ENCODE assay signal across 21 cellular contexts in the genomic region with DNA sequence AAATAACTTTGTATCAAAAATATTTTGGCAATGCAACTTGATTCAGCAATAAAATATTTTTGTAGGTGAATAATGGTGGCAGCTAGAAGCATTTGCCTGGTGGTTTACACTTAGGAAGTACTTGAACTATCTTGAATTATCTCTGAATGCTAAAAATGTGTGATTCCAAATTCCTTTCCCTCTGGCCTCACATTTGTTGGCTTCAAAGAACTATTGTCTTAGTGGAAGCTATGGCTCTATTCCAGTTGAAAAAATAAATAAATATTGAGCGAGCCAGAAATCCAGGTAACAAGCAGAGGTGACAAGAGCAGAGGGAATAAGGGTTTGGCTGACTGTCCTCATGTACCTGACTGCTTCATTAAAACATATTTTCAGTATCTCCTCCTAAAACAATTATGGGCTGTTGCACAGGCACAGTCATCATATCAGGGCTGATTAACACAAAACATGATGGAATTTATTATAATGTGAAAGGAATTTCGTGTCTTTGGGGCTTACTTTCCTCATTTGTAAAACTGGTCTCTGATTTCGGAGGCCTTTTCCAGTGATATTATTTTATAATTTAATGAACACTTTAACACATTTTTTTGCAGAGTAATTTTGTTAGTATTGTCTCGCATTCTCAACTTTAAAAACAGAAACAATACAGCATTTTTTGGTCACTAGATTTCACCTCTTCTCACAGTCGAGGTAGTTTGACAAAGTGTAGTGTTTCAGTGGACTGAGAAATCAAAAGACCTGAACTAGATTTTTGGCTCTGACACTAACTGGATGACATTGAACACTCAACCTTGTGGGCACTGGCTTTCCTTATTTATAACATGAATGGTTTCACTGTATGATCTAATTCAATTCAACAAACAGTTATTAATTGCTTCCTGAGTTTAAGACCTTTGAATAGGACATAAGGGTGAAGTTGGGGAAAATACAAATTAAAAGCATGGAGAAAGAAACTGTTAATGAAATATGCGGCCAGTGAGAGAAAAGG. TPM values are rescaled to one million over a fixed set of nuclear protein-coding genes. Genes with fewer than 3 reads are reported as not detected.
DNase-seq lines count a peak whose midpoint lies in the region; ATAC-seq and TF ChIP-seq lines count a peak whose summit lies in the region.
"Had no signal": no experiment of that assay in that cellular context is flagged by ENCODE, and none has a peak within 500 bp of the region (broad histone marks: within the 10 kb centered on the region; RNA-seq: fewer than 3 reads in every experiment).

No MANE protein-coding gene starts in this region.

- DNase-seq in Right ventricle myocardium inferior (ENCODE audit: missing footprints) = no peak
- no peak for DNase-seq in cardiac septum (ENCODE audit: low spot score)
- DNase-seq in endothelial cell (ENCODE audit: low spot score) = no peak
- peak; percentile 61 to 80 for DNase-seq in lung microvascular endothelial cell (ENCODE audit: low read depth in 2 of 2)
- DNase-seq in superior temporal gyrus (ENCODE audit: extremely low spot score) = no peak
- DNase-seq in NCI-H526 treated with DMSO at 0.1 percent for 48 hours (lab: John Stamatoyannopoulos, UW) = no peak
- DNase-seq in activated T-cell treated with anti-CD3 and anti-CD28 coated beads, Interleukin-2, amount 50 U/mL, for 4 hours = no peak
- DNase-seq in T-helper 1 cell = no peak
- DNase-seq: activated CD4-positive, alpha-beta T cell treated with anti-CD3 and anti-CD28 coated beads, Interleukin-2, amount 10 ng/mL, durations not matched to agents 7 days and 5 days; activated T-cell treated with anti-CD3 and anti-CD28 coated beads for 4 hours; CD4-positive, alpha-beta T cell; endodermal cell; foreskin melanocyte; mucosa of descending colon; NCI-H2081 treated with DMSO at 0.1 percent for 48 hours; NCI-H748 treated with DMSO at 0.1 percent for 48 hours; posterior cingulate gyrus; stomach; T-helper 9 cell had no signal

- H3K27ac Mint-ChIP-seq in endothelial cell (ENCODE audit: unreplicated experiment) = peak overlapping the region; percentile 55
- H3K27ac Mint-ChIP-seq: activated CD4-positive, alpha-beta T cell treated with anti-CD3 and anti-CD28 coated beads, Interleukin-2, amount 10 ng/mL, durations not matched to agents 7 days and 5 days; activated naive CD4-positive, alpha-beta T cell treated with anti-CD3 and anti-CD28 coated beads, Interleukin-2, amount 50 U/mL, for 24 hours; CD4-positive, alpha-beta T cell; endodermal cell had no signal

- H3K36me3 Mint-ChIP-seq in endothelial cell (ENCODE audit: low read depth, unreplicated experiment) = peaks cover 5% of the 10 kb centered on the region
- H3K36me3 Mint-ChIP-seq in activated T-cell treated with anti-CD3 and anti-CD28 coated beads, Interleukin-2, amount 50 U/mL, for 4 hours (ENCODE audit: insufficient read depth) = no peaks in the 10 kb centered on the region
- H3K36me3 Mint-ChIP-seq: activated naive CD4-positive, alpha-beta T cell treated with anti-CD3 and anti-CD28 coated beads, Interleukin-2, amount 50 U/mL, for 24 hours had no signal

- peaks cover 51% of the 10 kb centered on the region for H3K4me1 Mint-ChIP-seq in endothelial cell (ENCODE audit: unreplicated experiment)
- H3K4me1 Mint-ChIP-seq in activated T-cell treated with anti-CD3 and anti-CD28 coated beads, Interleukin-2, amount 50 U/mL, for 4 hours (ENCODE audit: low read depth) = no peaks in the 10 kb centered on the region
- H3K4me1 Mint-ChIP-seq: activated CD4-positive, alpha-beta T cell treated with anti-CD3 and anti-CD28 coated beads, Interleukin-2, amount 10 ng/mL, durations not matched to agents 7 days and 5 days; activated naive CD4-positive, alpha-beta T cell treated with anti-CD3 and anti-CD28 coated beads, Interleukin-2, amount 50 U/mL, for 24 hours; central memory CD8-positive, alpha-beta T cell had no signal

- ATAC-seq in Right ventricle myocardium inferior = peak; percentile 69
- no peak for ATAC-seq in activated T-cell treated with anti-CD3 and anti-CD28 coated beads, Interleukin-2, amount 50 U/mL, for 4 hours
- ATAC-seq: mucosa of descending colon had no signal

- no peaks in the 10 kb centered on the region for H3K9me3 Mint-ChIP-seq in endothelial cell (ENCODE audit: unreplicated experiment)
- H3K9me3 Mint-ChIP-seq in activated T-cell treated with anti-CD3 and anti-CD28 coated beads, Interleukin-2, amount 50 U/mL, for 4 hours = no peaks in the 10 kb centered on the region
- H3K9me3 Mint-ChIP-seq: activated CD4-positive, alpha-beta T cell treated with anti-CD3 and anti-CD28 coated beads, Interleukin-2, amount 10 ng/mL, durations not matched to agents 7 days and 5 days; activated naive CD4-positive, alpha-beta T cell treated with anti-CD3 and anti-CD28 coated beads, Interleukin-2, amount 50 U/mL, for 24 hours; CD4-positive, alpha-beta T cell; central memory CD8-positive, alpha-beta T cell had no signal

- no peaks in the 10 kb centered on the region for H3K27me3 Mint-ChIP-seq in endothelial cell (ENCODE audit: unreplicated experiment)
- H3K27me3 Mint-ChIP-seq in activated T-cell treated with anti-CD3 and anti-CD28 coated beads, Interleukin-2, amount 50 U/mL, for 4 hours (ENCODE audit: low read depth) = peaks cover 12% of the 10 kb centered on the region

- no peak overlapping the region for H3K4me3 Mint-ChIP-seq in endothelial cell (ENCODE audit: unreplicated experiment)
- no peak overlapping the region for H3K4me3 Mint-ChIP-seq in activated T-cell treated with anti-CD3 and anti-CD28 coated beads, Interleukin-2, amount 50 U/mL, for 4 hours
- H3K4me3 Mint-ChIP-seq: activated CD4-positive, alpha-beta T cell treated with anti-CD3 and anti-CD28 coated beads, Interleukin-2, amount 10 ng/mL, durations not matched to agents 7 days and 5 days; activated naive CD4-positive, alpha-beta T cell treated with anti-CD3 and anti-CD28 coated beads, Interleukin-2, amount 50 U/mL, for 24 hours; CD4-positive, alpha-beta T cell; central memory CD8-positive, alpha-beta T cell; endodermal cell had no signal

- TF ChIP-seq CTCF in endothelial cell (IDR thresholded peaks at IDR 0.05; ENCODE audit: unreplicated experiment) = no peak

- intact Hi-C loops in Right ventricle myocardium inferior (cut with DNase I) = no loop called here
- intact Hi-C loops in cardiac septum (cut with DNase I) = no loop called here

RNA-seq across cellular contexts. Expression of a gene that starts 7.8 kb away (rescaled TPM):
- total RNA-seq in Right ventricle myocardium inferior = 109 TPM
- 145 TPM for total RNA-seq in cardiac septum
- total RNA-seq in endothelial cell (ENCODE audit: unreplicated experiment) = 4.4 TPM
- 252 and 394 TPM in 2 replicates for total RNA-seq in lung microvascular endothelial cell
- under 1 TPM; 0.08 to 0.38 (median 0.33) TPM for total RNA-seq in activated T-cell treated with anti-CD3 and anti-CD28 coated beads, Interleukin-2, amount 50 U/mL, for 4 hours
- total RNA-seq: activated CD4-positive, alpha-beta T cell treated with anti-CD3 and anti-CD28 coated beads, Interleukin-2, amount 10 ng/mL, durations not matched to agents 7 days and 5 days; endodermal cell had no signal

Comparison
In these comparisons a context has a peak if more than half of its experiments do, and no peak if none do; other contexts are left out.
1. DNase-seq: peak in lung microvascular endothelial cell (2 of 2); none in Right ventricle myocardium inferior (single experiment), cardiac septum (single experiment), endothelial cell (single experiment), superior temporal gyrus (single experiment), NCI-H526 treated with DMSO at 0.1 percent for 48 hours (single experiment), activated T-cell treated with anti-CD3 and anti-CD28 coated beads, Interleukin-2, amount 50 U/mL, for 4 hours (single experiment) and T-helper 1 cell (0 of 5).
2. RNA of a gene that starts 7.8 kb away (total RNA-seq): 252 to 394 TPM in lung microvascular endothelial cell, 145 TPM in cardiac septum (single experiment) and 109 TPM in Right ventricle myocardium inferior (single experiment); 4.4 TPM in endothelial cell (single experiment) and 0.08 to 0.38 TPM in activated T-cell treated with anti-CD3 and anti-CD28 coated beads, Interleukin-2, amount 50 U/mL, for 4 hours; every median in the first group is over 10 times any median in the second.